In the genomic region with DNA sequence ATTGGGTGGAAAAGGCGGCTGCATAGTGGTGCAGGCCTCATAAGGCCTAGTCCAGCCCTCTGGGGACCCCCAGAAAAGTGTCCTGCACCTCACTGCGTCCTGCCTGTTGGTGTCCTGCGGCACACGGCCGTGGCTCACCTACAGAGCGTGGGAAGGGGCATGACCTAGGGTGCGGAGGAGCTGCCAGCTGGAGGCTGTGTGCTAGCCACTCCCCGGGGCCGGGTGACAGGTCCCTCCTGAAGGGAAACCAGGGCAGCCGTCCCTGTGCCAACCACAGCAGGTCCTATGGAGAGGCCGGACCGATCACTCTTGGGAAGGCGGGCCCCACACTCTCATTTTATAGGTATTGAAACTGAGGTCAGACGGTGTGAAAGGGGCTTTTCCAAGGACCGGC, we compare ENCODE assay signal across 1 cellular context.
TF ChIP-seq lines count a peak whose summit lies in the region.

No MANE protein-coding gene starts in this region.

TF ChIP-seq in IMR-90, 13 proteins besides CTCF, POLR2A, EP300 and RAD21:
- TF ChIP-seq MAZ (IDR thresholded peaks at IDR 0.05; ENCODE audit: borderline replicate concordance, low read depth, low read length), result no peak
- TF ChIP-seq, protein P1, sequence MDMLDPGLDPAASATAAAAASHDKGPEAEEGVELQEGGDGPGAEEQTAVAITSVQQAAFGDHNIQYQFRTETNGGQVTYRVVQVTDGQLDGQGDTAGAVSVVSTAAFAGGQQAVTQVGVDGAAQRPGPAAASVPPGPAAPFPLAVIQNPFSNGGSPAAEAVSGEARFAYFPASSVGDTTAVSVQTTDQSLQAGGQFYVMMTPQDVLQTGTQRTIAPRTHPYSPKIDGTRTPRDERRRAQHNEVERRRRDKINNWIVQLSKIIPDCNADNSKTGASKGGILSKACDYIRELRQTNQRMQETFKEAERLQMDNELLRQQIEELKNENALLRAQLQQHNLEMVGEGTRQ (IDR thresholded peaks at IDR 0.05; ENCODE audit: low read depth, low read length), result no peak
- TF ChIP-seq CEBPB (IDR thresholded peaks at IDR 0.05; ENCODE audit: low read depth, low read length), result no peak
- no peak for TF ChIP-seq MAFK (IDR thresholded peaks at IDR 0.05; ENCODE audit: low read depth, low read length)
- TF ChIP-seq, protein P2, sequence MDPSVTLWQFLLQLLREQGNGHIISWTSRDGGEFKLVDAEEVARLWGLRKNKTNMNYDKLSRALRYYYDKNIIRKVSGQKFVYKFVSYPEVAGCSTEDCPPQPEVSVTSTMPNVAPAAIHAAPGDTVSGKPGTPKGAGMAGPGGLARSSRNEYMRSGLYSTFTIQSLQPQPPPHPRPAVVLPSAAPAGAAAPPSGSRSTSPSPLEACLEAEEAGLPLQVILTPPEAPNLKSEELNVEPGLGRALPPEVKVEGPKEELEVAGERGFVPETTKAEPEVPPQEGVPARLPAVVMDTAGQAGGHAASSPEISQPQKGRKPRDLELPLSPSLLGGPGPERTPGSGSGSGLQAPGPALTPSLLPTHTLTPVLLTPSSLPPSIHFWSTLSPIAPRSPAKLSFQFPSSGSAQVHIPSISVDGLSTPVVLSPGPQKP (IDR thresholded peaks at IDR 0.05; ENCODE audit: borderline replicate concordance, low read depth, low read length), result no peak
- no peak for TF ChIP-seq NFE2L2 (IDR thresholded peaks at IDR 0.05; ENCODE audit: low read depth, low read length)
- no peak for TF ChIP-seq MXI1 (IDR thresholded peaks at IDR 0.05; ENCODE audit: borderline replicate concordance, low read depth, low read length)
- TF ChIP-seq RCOR1 (IDR thresholded peaks at IDR 0.05; ENCODE audit: insufficient replicate concordance, low read length), result no peak
- no peak for TF ChIP-seq RFX5 (IDR thresholded peaks at IDR 0.05; ENCODE audit: low read depth, low read length)
- TF ChIP-seq SMC3 (IDR thresholded peaks at IDR 0.05; ENCODE audit: low read depth, low read length), result no peak
- TF ChIP-seq BHLHE40 (IDR thresholded peaks at IDR 0.05; ENCODE audit: low read depth, low read length), result no peak
- TF ChIP-seq FOS (IDR thresholded peaks at IDR 0.05; ENCODE audit: low read depth, low read length), result no peak
- no peak for TF ChIP-seq CHD1 (IDR thresholded peaks at IDR 0.05; ENCODE audit: low read depth, low read length)
